In genomic region chr6:137893726-137894125, GRCh38 we compare ENCODE assay signal across 15 cellular contexts. TPM values are rescaled to one million over a fixed set of nuclear protein-coding genes. Genes with fewer than 3 reads are reported as not detected.
DNase-seq lines count a peak whose midpoint lies in the region; ATAC-seq and TF ChIP-seq lines count a peak whose summit lies in the region.
"Had no signal": no experiment of that assay in that cellular context is flagged by ENCODE, and none has a peak within 500 bp of the region (broad histone marks: within the 10 kb centered on the region; RNA-seq: fewer than 3 reads in every experiment).

No MANE protein-coding gene starts in this region.

- ATAC-seq in stimulated activated naive CD8-positive, alpha-beta T cell treated with anti-CD3 and anti-CD28 coated beads, Interleukin-15, amount 100 ng/mL, for 72 hours, result no peak
- no peak for ATAC-seq in stimulated activated effector memory CD8-positive, alpha-beta T cell treated with anti-CD3 and anti-CD28 coated beads, Interleukin-12 subunit alpha, Interleukin-12 subunit beta, amount 100 ng/mL, for 72 hours

- H3K9me3 Mint-ChIP-seq in activated naive CD4-positive, alpha-beta T cell treated with anti-CD3 and anti-CD28 coated beads, Interleukin-2, amount 50 U/mL, for 24 hours, result peaks cover under 1% of the 10 kb centered on the region
- peaks cover 5% of the 10 kb centered on the region for H3K9me3 Mint-ChIP-seq in type B pancreatic cell
- H3K9me3 Mint-ChIP-seq in stimulated activated naive CD8-positive, alpha-beta T cell treated with anti-CD3 and anti-CD28 coated beads, Interleukin-15, amount 100 ng/mL, for 72 hours, result peaks cover 15 to 21% of the 10 kb centered on the region in 2 donors
- peaks cover 3% of the 10 kb centered on the region for H3K9me3 Mint-ChIP-seq in stimulated activated effector memory CD8-positive, alpha-beta T cell treated with anti-CD3 and anti-CD28 coated beads, Interleukin-12 subunit alpha, Interleukin-12 subunit beta, amount 100 ng/mL, for 72 hours

- H3K27ac Mint-ChIP-seq in activated naive CD4-positive, alpha-beta T cell treated with anti-CD3 and anti-CD28 coated beads, Interleukin-2, amount 50 U/mL, for 24 hours, result peak overlapping the region; percentile 30
- peak overlapping the region; percentile 90 for H3K27ac Mint-ChIP-seq in type B pancreatic cell
- no peak overlapping the region for H3K27ac Mint-ChIP-seq in stimulated activated naive CD8-positive, alpha-beta T cell treated with anti-CD3 and anti-CD28 coated beads, Interleukin-15, amount 100 ng/mL, for 72 hours
- H3K27ac Mint-ChIP-seq in stimulated activated effector memory CD8-positive, alpha-beta T cell treated with anti-CD3 and anti-CD28 coated beads, Interleukin-12 subunit alpha, Interleukin-12 subunit beta, amount 100 ng/mL, for 72 hours, result no peak overlapping the region

- POLR2A ChIA-PET in RWPE1 (lab: Yijun Ruan, JAX; ENCODE audit: low non-redundant PET), result no interaction called here

- no peak overlapping the region for H3K27ac ChIP-seq in RWPE1
- H3K27ac ChIP-seq: 22Rv1 had no signal

- DNase-seq in activated naive CD4-positive, alpha-beta T cell (lab: John Stamatoyannopoulos, UW), result no peak
- DNase-seq in RWPE1 (ENCODE audit: low spot score), result peak; percentile 50
- peak; percentile 34 for DNase-seq in fibroblast of peridontal ligament (ENCODE audit: extremely low read depth)
- DNase-seq in type B pancreatic cell (ENCODE audit: extremely low spot score, unreplicated experiment), result no peak
- DNase-seq in stimulated activated naive CD8-positive, alpha-beta T cell treated with anti-CD3 and anti-CD28 coated beads, Interleukin-15, amount 100 ng/mL, for 72 hours, result no peak
- no peak for DNase-seq in stimulated activated effector memory CD8-positive, alpha-beta T cell treated with anti-CD3 and anti-CD28 coated beads, Interleukin-12 subunit alpha, Interleukin-12 subunit beta, amount 100 ng/mL, for 72 hours (ENCODE audit: low spot score in 2 of 2)
- no peak for DNase-seq in cardiac septum (ENCODE audit: low spot score)
- DNase-seq: C1 segment of cervical spinal cord, NCI-H1048, NCI-H146, NCI-H345, NCI-H69, SHP77 treated with DMSO at 0.1 percent for 48 hours had no signal

- TF ChIP-seq CTCF in RWPE1 (conservative IDR thresholded peaks at IDR 0.05; ENCODE audit: low read depth) (no peak), type B pancreatic cell (conservative IDR thresholded peaks at IDR 0.05) (no peak)

- H3K4me3 Mint-ChIP-seq in activated naive CD4-positive, alpha-beta T cell treated with anti-CD3 and anti-CD28 coated beads, Interleukin-2, amount 50 U/mL, for 24 hours, result no peak overlapping the region
- no peak overlapping the region for H3K4me3 Mint-ChIP-seq in type B pancreatic cell
- no peak overlapping the region for H3K4me3 Mint-ChIP-seq in stimulated activated naive CD8-positive, alpha-beta T cell treated with anti-CD3 and anti-CD28 coated beads, Interleukin-15, amount 100 ng/mL, for 72 hours
- H3K4me3 Mint-ChIP-seq in stimulated activated effector memory CD8-positive, alpha-beta T cell treated with anti-CD3 and anti-CD28 coated beads, Interleukin-12 subunit alpha, Interleukin-12 subunit beta, amount 100 ng/mL, for 72 hours, result no peak overlapping the region

- peaks cover 8% of the 10 kb centered on the region for H3K4me1 Mint-ChIP-seq in activated naive CD4-positive, alpha-beta T cell treated with anti-CD3 and anti-CD28 coated beads, Interleukin-2, amount 50 U/mL, for 24 hours
- no peaks in the 10 kb centered on the region for H3K4me1 Mint-ChIP-seq in type B pancreatic cell (ENCODE audit: unreplicated experiment)
- peaks cover 45% of the 10 kb centered on the region for H3K4me1 Mint-ChIP-seq in stimulated activated naive CD8-positive, alpha-beta T cell treated with anti-CD3 and anti-CD28 coated beads, Interleukin-15, amount 100 ng/mL, for 72 hours
- peaks cover under 1% of the 10 kb centered on the region for H3K4me1 Mint-ChIP-seq in stimulated activated effector memory CD8-positive, alpha-beta T cell treated with anti-CD3 and anti-CD28 coated beads, Interleukin-12 subunit alpha, Interleukin-12 subunit beta, amount 100 ng/mL, for 72 hours

- CTCF ChIA-PET in RWPE1 (lab: Yijun Ruan, JAX), result interaction anchor here (1.4 kb wide), 1 partner anchor 23 kb away, joined by 5 read pairs; no protein-coding TSS in a partner anchor

- H3K27me3 Mint-ChIP-seq in activated naive CD4-positive, alpha-beta T cell treated with anti-CD3 and anti-CD28 coated beads, Interleukin-2, amount 50 U/mL, for 24 hours, result no peaks in the 10 kb centered on the region
- H3K27me3 Mint-ChIP-seq in type B pancreatic cell, result peaks cover 3% of the 10 kb centered on the region
- no peaks in the 10 kb centered on the region for H3K27me3 Mint-ChIP-seq in stimulated activated naive CD8-positive, alpha-beta T cell treated with anti-CD3 and anti-CD28 coated beads, Interleukin-15, amount 100 ng/mL, for 72 hours

- intact Hi-C loops in cardiac septum (cut with DNase I), result no loop called here

- peaks cover 4% of the 10 kb centered on the region for H3K36me3 Mint-ChIP-seq in activated naive CD4-positive, alpha-beta T cell treated with anti-CD3 and anti-CD28 coated beads, Interleukin-2, amount 50 U/mL, for 24 hours
- H3K36me3 Mint-ChIP-seq in type B pancreatic cell, result no peaks in the 10 kb centered on the region
- no peaks in the 10 kb centered on the region for H3K36me3 Mint-ChIP-seq in stimulated activated effector memory CD8-positive, alpha-beta T cell treated with anti-CD3 and anti-CD28 coated beads, Interleukin-12 subunit alpha, Interleukin-12 subunit beta, amount 100 ng/mL, for 72 hours

RNA-seq across cellular contexts. Expression of gene TNFAIP3, which starts 26.7 kb away (rescaled TPM):
- total RNA-seq in type B pancreatic cell (ENCODE audit: low replicate concordance) (15.2 and 54.4 TPM in 2 replicates), cardiac septum (7.9 TPM)

Comparison
In these comparisons a context has a peak if more than half of its experiments do, and no peak if none do; other contexts are left out.
1. H3K27ac Mint-ChIP-seq: peak in activated naive CD4-positive, alpha-beta T cell treated with anti-CD3 and anti-CD28 coated beads, Interleukin-2, amount 50 U/mL, for 24 hours (single experiment) and type B pancreatic cell (single experiment); none in stimulated activated naive CD8-positive, alpha-beta T cell treated with anti-CD3 and anti-CD28 coated beads, Interleukin-15, amount 100 ng/mL, for 72 hours (0 of 2) and stimulated activated effector memory CD8-positive, alpha-beta T cell treated with anti-CD3 and anti-CD28 coated beads, Interleukin-12 subunit alpha, Interleukin-12 subunit beta, amount 100 ng/mL, for 72 hours (single experiment).
2. DNase-seq: peak in RWPE1 (single experiment) and fibroblast of peridontal ligament (single experiment); none in activated naive CD4-positive, alpha-beta T cell (0 of 4), type B pancreatic cell (single experiment), stimulated activated naive CD8-positive, alpha-beta T cell treated with anti-CD3 and anti-CD28 coated beads, Interleukin-15, amount 100 ng/mL, for 72 hours (0 of 2), stimulated activated effector memory CD8-positive, alpha-beta T cell treated with anti-CD3 and anti-CD28 coated beads, Interleukin-12 subunit alpha, Interleukin-12 subunit beta, amount 100 ng/mL, for 72 hours (0 of 2) and cardiac septum (single experiment).